In the genomic region with DNA sequence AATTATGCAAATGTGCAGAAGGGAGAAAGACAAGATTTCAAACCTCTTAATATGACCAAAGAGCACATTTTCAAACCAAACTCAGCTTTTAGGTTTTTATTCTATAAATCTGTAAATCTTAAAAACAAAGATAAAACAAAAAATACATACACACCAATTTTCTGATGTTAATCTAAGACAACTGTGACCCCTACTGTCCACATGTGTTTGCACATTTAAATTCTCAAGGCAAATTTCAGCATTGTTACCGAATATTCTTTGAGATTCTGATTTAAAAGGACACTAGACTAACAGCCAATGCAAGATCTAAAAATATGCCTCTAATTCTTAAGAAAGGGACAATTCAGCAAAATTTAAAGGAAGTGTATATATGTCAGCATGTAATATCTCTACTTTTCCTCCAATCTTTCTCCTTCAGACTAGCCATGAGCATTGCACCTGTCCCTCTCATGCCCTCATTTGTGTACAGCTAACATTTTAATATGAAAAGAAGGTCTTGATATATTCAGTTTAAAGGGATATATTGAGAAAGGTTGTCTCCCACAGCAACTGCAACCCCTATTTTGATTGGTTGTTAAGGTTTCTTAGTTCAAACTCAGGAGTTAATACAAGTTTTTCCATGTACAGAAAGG, we compare ENCODE assay signal across 11 cellular contexts.
A peak's percentile ranks its signal among the peaks of the same experiment; 100 is the strongest.
DNase-seq lines count a peak whose midpoint lies in the region; ATAC-seq and TF ChIP-seq lines count a peak whose summit lies in the region.
"Had no signal": no experiment of that assay in that cellular context is flagged by ENCODE, and none has a peak within 500 bp of the region (broad histone marks: within the 10 kb centered on the region; RNA-seq: fewer than 3 reads in every experiment).

No MANE protein-coding gene starts in this region.

- H3K4me3 ChIP-seq in epithelial cell of esophagus (ENCODE audit: low read length) (no peak overlapping the region), retinal pigment epithelial cell (ENCODE audit: low read length) (no peak overlapping the region)
- H3K4me3 ChIP-seq: BLaER1 had no signal

- ATAC-seq in GM19351 (IDR thresholded peaks at IDR 0.05; ENCODE audit: unreplicated experiment) (no peak), HG02970 (IDR thresholded peaks at IDR 0.05; ENCODE audit: low FRiP score, unreplicated experiment) (no peak)
- ATAC-seq: activated CD4-positive, alpha-beta T cell treated with anti-CD3 and anti-CD28 coated beads for 36 hours had no signal

- DNase-seq in NCI-H2107 treated with DMSO at 0.1 percent for 48 hours (lab: John Stamatoyannopoulos, UW; ENCODE audit: unreplicated experiment): peak; percentile 0
- no peak for DNase-seq in NCI-H2107 (lab: John Stamatoyannopoulos, UW)
- peak; percentile 33 for DNase-seq in NCI-H69 (lab: John Stamatoyannopoulos, UW)
- peak; percentile 43 for DNase-seq in epithelial cell of esophagus (ENCODE audit: low read depth)
- no peak for DNase-seq in retinal pigment epithelial cell (ENCODE audit: low read depth)
- no peak for DNase-seq in activated CD8-positive, alpha-beta memory T cell treated with anti-CD3 and anti-CD28 coated beads, Interleukin-2, amount 50 U/mL, for 4 hours
- DNase-seq: activated CD4-positive, alpha-beta T cell treated with anti-CD3 and anti-CD28 coated beads for 36 hours; NCI-H2171 treated with DMSO at 0.1 percent for 48 hours had no signal

- TF ChIP-seq CTCF in epithelial cell of esophagus (IDR thresholded peaks at IDR 0.05; ENCODE audit: insufficient read depth, low read depth, low read length, missing control alignments) (peak; percentile 40), retinal pigment epithelial cell (conservative IDR thresholded peaks at IDR 0.05; ENCODE audit: low read depth, low read length) (peak; percentile 49)

Comparison
In these comparisons a context has a peak if more than half of its experiments do, and no peak if none do; other contexts are left out.
1. DNase-seq: peak in NCI-H2107 treated with DMSO at 0.1 percent for 48 hours (single experiment), NCI-H69 (single experiment) and epithelial cell of esophagus (single experiment); none in NCI-H2107 (single experiment), retinal pigment epithelial cell (single experiment) and activated CD8-positive, alpha-beta memory T cell treated with anti-CD3 and anti-CD28 coated beads, Interleukin-2, amount 50 U/mL, for 4 hours (single experiment).